In the genomic region with DNA sequence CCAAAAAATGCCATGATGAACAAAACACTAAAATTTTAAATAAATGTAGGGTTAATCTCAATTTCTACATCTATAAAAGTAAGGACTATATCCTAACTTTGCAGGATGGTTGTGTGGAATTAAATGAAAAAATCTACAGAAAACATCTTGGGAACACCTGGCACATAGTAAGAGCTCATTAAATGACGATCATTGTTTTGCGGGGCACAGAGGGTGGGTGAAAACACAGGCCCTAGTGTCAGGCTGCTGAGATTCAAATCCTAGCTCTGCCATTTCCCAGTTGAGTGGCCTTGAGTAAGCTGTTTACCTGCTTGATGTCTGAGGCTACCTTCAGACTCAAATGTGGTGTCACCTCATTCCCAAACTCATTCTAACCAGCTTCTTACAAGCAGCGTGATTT, we compare ENCODE assay signal across 1 cellular context.
TF ChIP-seq lines count a peak whose summit lies in the region.

No MANE protein-coding gene starts in this region.

TF ChIP-seq in HepG2, 621 proteins besides CTCF, POLR2A, EP300 and RAD21:
- TF ChIP-seq ZNF644 (CRISPR knock-in tag; IDR thresholded peaks at IDR 0.05; ENCODE audit: low read depth), result 0 out of 2 replicates have a peak, but pooled peaks have one; percentile 16
- TF ChIP-seq ZFP90 (CRISPR knock-in tag; IDR thresholded peaks at IDR 0.05; ENCODE audit: borderline replicate concordance), result no peak
- TF ChIP-seq FOXO1 (CRISPR knock-in tag; IDR thresholded peaks at IDR 0.05), result 0 out of 2 replicates have a peak, but pooled peaks have one; percentile 45
